1 cellular context compared by ENCODE assay signal in genomic region chr12:106804668-106805067, GRCh38.
TF ChIP-seq lines count a peak whose summit lies in the region.

No MANE protein-coding gene starts in this region.

TF ChIP-seq in WTC11, 78 proteins besides CTCF, POLR2A, EP300 and RAD21 (continued from another document):
- TF ChIP-seq, protein P1, sequence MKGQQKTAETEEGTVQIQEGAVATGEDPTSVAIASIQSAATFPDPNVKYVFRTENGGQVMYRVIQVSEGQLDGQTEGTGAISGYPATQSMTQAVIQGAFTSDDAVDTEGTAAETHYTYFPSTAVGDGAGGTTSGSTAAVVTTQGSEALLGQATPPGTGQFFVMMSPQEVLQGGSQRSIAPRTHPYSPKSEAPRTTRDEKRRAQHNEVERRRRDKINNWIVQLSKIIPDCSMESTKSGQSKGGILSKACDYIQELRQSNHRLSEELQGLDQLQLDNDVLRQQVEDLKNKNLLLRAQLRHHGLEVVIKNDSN (CRISPR knock-in tag; IDR thresholded peaks at IDR 0.05), result no peak
- TF ChIP-seq, protein P2, sequence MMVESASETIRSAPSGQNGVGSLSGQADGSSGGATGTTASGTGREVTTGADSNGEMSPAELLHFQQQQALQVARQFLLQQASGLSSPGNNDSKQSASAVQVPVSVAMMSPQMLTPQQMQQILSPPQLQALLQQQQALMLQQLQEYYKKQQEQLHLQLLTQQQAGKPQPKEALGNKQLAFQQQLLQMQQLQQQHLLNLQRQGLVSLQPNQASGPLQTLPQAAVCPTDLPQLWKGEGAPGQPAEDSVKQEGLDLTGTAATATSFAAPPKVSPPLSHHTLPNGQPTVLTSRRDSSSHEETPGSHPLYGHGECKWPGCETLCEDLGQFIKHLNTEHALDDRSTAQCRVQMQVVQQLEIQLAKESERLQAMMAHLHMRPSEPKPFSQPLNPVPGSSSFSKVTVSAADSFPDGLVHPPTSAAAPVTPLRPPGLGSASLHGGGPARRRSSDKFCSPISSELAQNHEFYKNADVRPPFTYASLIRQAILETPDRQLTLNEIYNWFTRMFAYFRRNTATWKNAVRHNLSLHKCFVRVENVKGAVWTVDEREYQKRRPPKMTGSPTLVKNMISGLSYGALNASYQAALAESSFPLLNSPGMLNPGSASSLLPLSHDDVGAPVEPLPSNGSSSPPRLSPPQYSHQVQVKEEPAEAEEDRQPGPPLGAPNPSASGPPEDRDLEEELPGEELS (CRISPR knock-in tag; IDR thresholded peaks at IDR 0.05), result no peak
- TF ChIP-seq ESRRA (CRISPR knock-in tag; IDR thresholded peaks at IDR 0.05; ENCODE audit: borderline replicate concordance), result no peak
- TF ChIP-seq, protein P3, sequence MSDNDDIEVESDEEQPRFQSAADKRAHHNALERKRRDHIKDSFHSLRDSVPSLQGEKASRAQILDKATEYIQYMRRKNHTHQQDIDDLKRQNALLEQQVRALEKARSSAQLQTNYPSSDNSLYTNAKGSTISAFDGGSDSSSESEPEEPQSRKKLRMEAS (CRISPR knock-in tag; IDR thresholded peaks at IDR 0.05), result no peak
- no peak for TF ChIP-seq PRRX2 (CRISPR knock-in tag; IDR thresholded peaks at IDR 0.05)
- no peak for TF ChIP-seq IRF2 (CRISPR knock-in tag; IDR thresholded peaks at IDR 0.05; ENCODE audit: borderline replicate concordance, low read depth)
- TF ChIP-seq ZNF138 (CRISPR knock-in tag; conservative IDR thresholded peaks at IDR 0.05), result no peak
- TF ChIP-seq, protein P4, sequence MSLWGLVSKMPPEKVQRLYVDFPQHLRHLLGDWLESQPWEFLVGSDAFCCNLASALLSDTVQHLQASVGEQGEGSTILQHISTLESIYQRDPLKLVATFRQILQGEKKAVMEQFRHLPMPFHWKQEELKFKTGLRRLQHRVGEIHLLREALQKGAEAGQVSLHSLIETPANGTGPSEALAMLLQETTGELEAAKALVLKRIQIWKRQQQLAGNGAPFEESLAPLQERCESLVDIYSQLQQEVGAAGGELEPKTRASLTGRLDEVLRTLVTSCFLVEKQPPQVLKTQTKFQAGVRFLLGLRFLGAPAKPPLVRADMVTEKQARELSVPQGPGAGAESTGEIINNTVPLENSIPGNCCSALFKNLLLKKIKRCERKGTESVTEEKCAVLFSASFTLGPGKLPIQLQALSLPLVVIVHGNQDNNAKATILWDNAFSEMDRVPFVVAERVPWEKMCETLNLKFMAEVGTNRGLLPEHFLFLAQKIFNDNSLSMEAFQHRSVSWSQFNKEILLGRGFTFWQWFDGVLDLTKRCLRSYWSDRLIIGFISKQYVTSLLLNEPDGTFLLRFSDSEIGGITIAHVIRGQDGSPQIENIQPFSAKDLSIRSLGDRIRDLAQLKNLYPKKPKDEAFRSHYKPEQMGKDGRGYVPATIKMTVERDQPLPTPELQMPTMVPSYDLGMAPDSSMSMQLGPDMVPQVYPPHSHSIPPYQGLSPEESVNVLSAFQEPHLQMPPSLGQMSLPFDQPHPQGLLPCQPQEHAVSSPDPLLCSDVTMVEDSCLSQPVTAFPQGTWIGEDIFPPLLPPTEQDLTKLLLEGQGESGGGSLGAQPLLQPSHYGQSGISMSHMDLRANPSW (CRISPR knock-in tag; conservative IDR thresholded peaks at IDR 0.05; ENCODE audit: low read depth), result no peak
- no peak for TF ChIP-seq ZNF317 (CRISPR knock-in tag; IDR thresholded peaks at IDR 0.05; ENCODE audit: borderline replicate concordance, low read depth)
- TF ChIP-seq, protein P5, sequence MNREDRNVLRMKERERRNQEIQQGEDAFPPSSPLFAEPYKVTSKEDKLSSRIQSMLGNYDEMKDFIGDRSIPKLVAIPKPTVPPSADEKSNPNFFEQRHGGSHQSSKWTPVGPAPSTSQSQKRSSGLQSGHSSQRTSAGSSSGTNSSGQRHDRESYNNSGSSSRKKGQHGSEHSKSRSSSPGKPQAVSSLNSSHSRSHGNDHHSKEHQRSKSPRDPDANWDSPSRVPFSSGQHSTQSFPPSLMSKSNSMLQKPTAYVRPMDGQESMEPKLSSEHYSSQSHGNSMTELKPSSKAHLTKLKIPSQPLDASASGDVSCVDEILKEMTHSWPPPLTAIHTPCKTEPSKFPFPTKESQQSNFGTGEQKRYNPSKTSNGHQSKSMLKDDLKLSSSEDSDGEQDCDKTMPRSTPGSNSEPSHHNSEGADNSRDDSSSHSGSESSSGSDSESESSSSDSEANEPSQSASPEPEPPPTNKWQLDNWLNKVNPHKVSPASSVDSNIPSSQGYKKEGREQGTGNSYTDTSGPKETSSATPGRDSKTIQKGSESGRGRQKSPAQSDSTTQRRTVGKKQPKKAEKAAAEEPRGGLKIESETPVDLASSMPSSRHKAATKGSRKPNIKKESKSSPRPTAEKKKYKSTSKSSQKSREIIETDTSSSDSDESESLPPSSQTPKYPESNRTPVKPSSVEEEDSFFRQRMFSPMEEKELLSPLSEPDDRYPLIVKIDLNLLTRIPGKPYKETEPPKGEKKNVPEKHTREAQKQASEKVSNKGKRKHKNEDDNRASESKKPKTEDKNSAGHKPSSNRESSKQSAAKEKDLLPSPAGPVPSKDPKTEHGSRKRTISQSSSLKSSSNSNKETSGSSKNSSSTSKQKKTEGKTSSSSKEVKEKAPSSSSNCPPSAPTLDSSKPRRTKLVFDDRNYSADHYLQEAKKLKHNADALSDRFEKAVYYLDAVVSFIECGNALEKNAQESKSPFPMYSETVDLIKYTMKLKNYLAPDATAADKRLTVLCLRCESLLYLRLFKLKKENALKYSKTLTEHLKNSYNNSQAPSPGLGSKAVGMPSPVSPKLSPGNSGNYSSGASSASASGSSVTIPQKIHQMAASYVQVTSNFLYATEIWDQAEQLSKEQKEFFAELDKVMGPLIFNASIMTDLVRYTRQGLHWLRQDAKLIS (CRISPR knock-in tag; IDR thresholded peaks at IDR 0.05; ENCODE audit: borderline replicate concordance), result no peak
- no peak for TF ChIP-seq SOX15 (CRISPR knock-in tag; IDR thresholded peaks at IDR 0.05)
- no peak for TF ChIP-seq SP1 (CRISPR knock-in tag; conservative IDR thresholded peaks at IDR 0.05)
- no peak for TF ChIP-seq ZNF219 (CRISPR knock-in tag; IDR thresholded peaks at IDR 0.05; ENCODE audit: borderline replicate concordance)
